ENCODE assay signal across 8 cellular contexts in genomic region chr5:435961-436640, GRCh38. TPM values are rescaled to one million over a fixed set of nuclear protein-coding genes. Genes with fewer than 3 reads are reported as not detected.
A peak's percentile ranks its signal among the peaks of the same experiment; 100 is the strongest.
DNase-seq lines count a peak whose midpoint lies in the region; ATAC-seq and TF ChIP-seq lines count a peak whose summit lies in the region.

No MANE protein-coding gene starts in this region.

- no peaks in the 10 kb centered on the region for H3K9me3 ChIP-seq in stomach

- H3K27ac ChIP-seq in stomach, result no peak overlapping the region

- no peak for TF ChIP-seq EP300 in stomach (IDR thresholded peaks at IDR 0.05)

- no peak for TF ChIP-seq POLR2A in stomach (IDR thresholded peaks at IDR 0.05)

- 69 to 76% (median 75%) methylated on average over 12 to 18 of the region's 18 CpGs for WGBS in stomach, 5 donors

- ATAC-seq in SK-N-SH treated with all-trans-retinoic acid at 6 μM for 48 hours, result peak; percentile 73
- ATAC-seq in left colon, result peak; percentile 76
- no peak for ATAC-seq in HG03196 (IDR thresholded peaks at IDR 0.05; ENCODE audit: unreplicated experiment)
- ATAC-seq in HG02938 (IDR thresholded peaks at IDR 0.05; ENCODE audit: unreplicated experiment), result no peak
- ATAC-seq in HG03354 (IDR thresholded peaks at IDR 0.05; ENCODE audit: poor library complexity, severe bottlenecking, unreplicated experiment), result no peak

- H3K4me3 ChIP-seq in stomach, result no peak overlapping the region

- peak in 2 of 7 experiments; percentile 11 to 24 for TF ChIP-seq CTCF in stomach (IDR thresholded peaks at IDR 0.05)

- H3K4me1 ChIP-seq in stomach, result no peaks in the 10 kb centered on the region

- DNase-seq in AG20443 (ENCODE audit: low spot score) (peak; percentile 64), H4 (ENCODE audit: low spot score) (peak; percentile 40), left colon (peak in 1 of 2 donors; percentile 22), stomach (no peak)

- peaks cover 0 to 56% (median 0%) of the 10 kb centered on the region in 3 donors for H3K27me3 ChIP-seq in stomach

- H3K36me3 ChIP-seq in stomach, result no peaks in the 10 kb centered on the region

- intact Hi-C loops in left colon (cut with DNase I, micrococcal nuclease) (loop anchor here in 1 of 2 donors (10.0 kb wide), 1 partner anchor 121 kb away; no protein-coding TSS in a partner anchor), stomach (cut with DNase I; ENCODE audit: low total_unique reads) (no loop called here)

TF ChIP-seq in SK-N-SH treated with all-trans-retinoic acid at 6 μM for 48 hours, 23 proteins besides CTCF, POLR2A, EP300 and RAD21:
- TF ChIP-seq ZNF565 (CRISPR knock-in tag; conservative IDR thresholded peaks at IDR 0.05; ENCODE audit: low read depth) (no peak), ZFP3 (CRISPR knock-in tag; IDR thresholded peaks at IDR 0.05) (no peak), ESRRG (CRISPR knock-in tag; IDR thresholded peaks at IDR 0.05) (no peak), RARB (CRISPR knock-in tag; IDR thresholded peaks at IDR 0.05) (no peak), PPARA (CRISPR knock-in tag; IDR thresholded peaks at IDR 0.05; ENCODE audit: borderline replicate concordance) (no peak), OSR1 (CRISPR knock-in tag; IDR thresholded peaks at IDR 0.05) (no peak), BACH2 (CRISPR knock-in tag; IDR thresholded peaks at IDR 0.05; ENCODE audit: borderline replicate concordance) (no peak), ISL1 (CRISPR knock-in tag; IDR thresholded peaks at IDR 0.05) (no peak), CREB5 (CRISPR knock-in tag; IDR thresholded peaks at IDR 0.05; ENCODE audit: low read depth) (no peak), PATZ1 (CRISPR knock-in tag; IDR thresholded peaks at IDR 0.05; ENCODE audit: borderline replicate concordance) (no peak), ZC3H10 (CRISPR knock-in tag; IDR thresholded peaks at IDR 0.05) (no peak), ARNTL (CRISPR knock-in tag; IDR thresholded peaks at IDR 0.05; ENCODE audit: borderline replicate concordance, low read depth) (no peak)

RNA-seq across cellular contexts. Expression of gene EXOC3, which starts 6.9 kb away (rescaled TPM):
- total RNA-seq in H4 (2014; rRNA removed; shearing (Covaris generic)), result 34.3 and 42.4 TPM in 2 replicates
- 10 to 100 TPM; 65.2 to 75.1 TPM for total RNA-seq in left colon
- 100 to 1,000 TPM in 1 of 5 donors, 10 to 100 TPM in 4; 52.7 to 133 (median 77.7) TPM for total RNA-seq in stomach
- polyA plus RNA-seq in stomach, result 10 to 100 TPM; 29.9 to 38.8 (median 33.6) TPM

Comparison
In these comparisons a context has a peak if more than half of its experiments do, and no peak if none do; other contexts are left out.
1. ATAC-seq: peak in SK-N-SH treated with all-trans-retinoic acid at 6 μM for 48 hours (single experiment) and left colon (single experiment); none in HG03196 (single experiment), HG02938 (single experiment) and HG03354 (single experiment).